11 cellular contexts compared by ENCODE assay signal in genomic region chr4:26723216-26723615, GRCh38.
A peak's percentile ranks its signal among the peaks of the same experiment; 100 is the strongest.
DNase-seq lines count a peak whose midpoint lies in the region; ATAC-seq and TF ChIP-seq lines count a peak whose summit lies in the region.
"Had no signal": no experiment of that assay in that cellular context is flagged by ENCODE, and none has a peak within 500 bp of the region (broad histone marks: within the 10 kb centered on the region; RNA-seq: fewer than 3 reads in every experiment).

No MANE protein-coding gene starts in this region.

- H3K4me1 Mint-ChIP-seq in activated T-cell treated with anti-CD3 and anti-CD28 coated beads, Interleukin-2, amount 50 U/mL, for 72 hours (ENCODE audit: low read depth): peaks cover 5% of the 10 kb centered on the region
- H3K4me1 Mint-ChIP-seq in activated T-cell treated with anti-CD3 and anti-CD28 coated beads, Interleukin-2, amount 50 U/mL, for 4 hours (ENCODE audit: low read depth): peaks cover 12% of the 10 kb centered on the region
- H3K4me1 Mint-ChIP-seq in stimulated activated memory B cell treated with anti-CD40 and anti-IgM and Interleukin-4, amounts not matched to agents 10 μg/mL and 1 μg/mL and 100 μg/mL, for 72 hours: peaks cover 7% of the 10 kb centered on the region

- H3K27me3 ChIP-seq in WERI-Rb-1 (ENCODE audit: insufficient read depth, low read depth, severe bottlenecking): no peaks in the 10 kb centered on the region
- H3K27me3 ChIP-seq: left lung had no signal

- no peaks in the 10 kb centered on the region for H3K9me3 Mint-ChIP-seq in activated T-cell treated with anti-CD3 and anti-CD28 coated beads, Interleukin-2, amount 50 U/mL, for 72 hours
- H3K9me3 Mint-ChIP-seq in activated T-cell treated with anti-CD3 and anti-CD28 coated beads, Interleukin-2, amount 50 U/mL, for 4 hours: no peaks in the 10 kb centered on the region
- H3K9me3 Mint-ChIP-seq in stimulated activated memory B cell treated with anti-CD40 and anti-IgM and Interleukin-4, amounts not matched to agents 10 μg/mL and 1 μg/mL and 100 μg/mL, for 72 hours: no peaks in the 10 kb centered on the region

- peaks cover 0 to 2% of the 10 kb centered on the region in 2 donors for H3K36me3 Mint-ChIP-seq in activated T-cell treated with anti-CD3 and anti-CD28 coated beads, Interleukin-2, amount 50 U/mL, for 72 hours (ENCODE audit: insufficient read depth in 2 of 2)
- peaks cover 12% of the 10 kb centered on the region for H3K36me3 Mint-ChIP-seq in activated T-cell treated with anti-CD3 and anti-CD28 coated beads, Interleukin-2, amount 50 U/mL, for 4 hours (ENCODE audit: insufficient read depth)
- peaks cover 37% of the 10 kb centered on the region for H3K36me3 Mint-ChIP-seq in stimulated activated memory B cell treated with anti-CD40 and anti-IgM and Interleukin-4, amounts not matched to agents 10 μg/mL and 1 μg/mL and 100 μg/mL, for 72 hours

- H3K9me3 ChIP-seq in WERI-Rb-1 (ENCODE audit: severe bottlenecking): no peaks in the 10 kb centered on the region
- H3K9me3 ChIP-seq: A549, left lung had no signal

- no peak overlapping the region for H3K27ac Mint-ChIP-seq in activated T-cell treated with anti-CD3 and anti-CD28 coated beads, Interleukin-2, amount 50 U/mL, for 72 hours
- no peak overlapping the region for H3K27ac Mint-ChIP-seq in stimulated activated memory B cell treated with anti-CD40 and anti-IgM and Interleukin-4, amounts not matched to agents 10 μg/mL and 1 μg/mL and 100 μg/mL, for 72 hours
- H3K27ac Mint-ChIP-seq: progenitor cell of endocrine pancreas had no signal

- H3K4me3 Mint-ChIP-seq in activated T-cell treated with anti-CD3 and anti-CD28 coated beads, Interleukin-2, amount 50 U/mL, for 72 hours: no peak overlapping the region
- H3K4me3 Mint-ChIP-seq in activated T-cell treated with anti-CD3 and anti-CD28 coated beads, Interleukin-2, amount 50 U/mL, for 4 hours: no peak overlapping the region
- no peak overlapping the region for H3K4me3 Mint-ChIP-seq in stimulated activated memory B cell treated with anti-CD40 and anti-IgM and Interleukin-4, amounts not matched to agents 10 μg/mL and 1 μg/mL and 100 μg/mL, for 72 hours

- H3K27ac ChIP-seq in WERI-Rb-1: no peak overlapping the region
- H3K27ac ChIP-seq: A549, left lung had no signal

- TF ChIP-seq CTCF in WERI-Rb-1 (IDR thresholded peaks at IDR 0.05; ENCODE audit: low read depth, low read length): no peak

- peak; percentile 64 to 76 for ATAC-seq in activated T-cell treated with anti-CD3 and anti-CD28 coated beads, Interleukin-2, amount 50 U/mL, for 72 hours (replicated peaks in 1 of 2)
- ATAC-seq in activated T-cell treated with anti-CD3 and anti-CD28 coated beads, Interleukin-2, amount 50 U/mL, for 4 hours: no peak
- peak; percentile 86 for ATAC-seq in GM21825 (IDR thresholded peaks at IDR 0.05; ENCODE audit: unreplicated experiment)
- peak; percentile 97 for ATAC-seq in HG03439 (IDR thresholded peaks at IDR 0.05; ENCODE audit: unreplicated experiment)
- ATAC-seq in stimulated activated memory B cell treated with anti-CD40 and anti-IgM and Interleukin-4, amounts not matched to agents 10 μg/mL and 1 μg/mL and 100 μg/mL, for 72 hours: peak; percentile 61
- ATAC-seq: A549, left lung had no signal

- H3K4me3 ChIP-seq in WERI-Rb-1 (ENCODE audit: low read depth, low read length): no peak overlapping the region
- H3K4me3 ChIP-seq: A549, left lung had no signal

- H3K27me3 Mint-ChIP-seq in activated T-cell treated with anti-CD3 and anti-CD28 coated beads, Interleukin-2, amount 50 U/mL, for 72 hours (ENCODE audit: low read depth): no peaks in the 10 kb centered on the region
- H3K27me3 Mint-ChIP-seq in activated T-cell treated with anti-CD3 and anti-CD28 coated beads, Interleukin-2, amount 50 U/mL, for 4 hours (ENCODE audit: low read depth): no peaks in the 10 kb centered on the region
- no peaks in the 10 kb centered on the region for H3K27me3 Mint-ChIP-seq in stimulated activated memory B cell treated with anti-CD40 and anti-IgM and Interleukin-4, amounts not matched to agents 10 μg/mL and 1 μg/mL and 100 μg/mL, for 72 hours
- H3K27me3 Mint-ChIP-seq: progenitor cell of endocrine pancreas had no signal

- DNase-seq in activated T-cell treated with anti-CD3 and anti-CD28 coated beads, Interleukin-2, amount 50 U/mL, for 72 hours: peak; percentile 16 to 21
- no peak for DNase-seq in activated T-cell treated with anti-CD3 and anti-CD28 coated beads, Interleukin-2, amount 50 U/mL, for 4 hours
- DNase-seq in globus pallidus (ENCODE audit: low spot score): no peak
- no peak for DNase-seq in WERI-Rb-1
- DNase-seq in NCI-H1417 treated with DMSO at 0.1 percent for 48 hours (lab: John Stamatoyannopoulos, UW): no peak
- DNase-seq: left lung had no signal

- H3K36me3 ChIP-seq in WERI-Rb-1: no peaks in the 10 kb centered on the region

Comparison
In these comparisons a context has a peak if more than half of its experiments do, and no peak if none do; other contexts are left out.
1. ATAC-seq: peak in activated T-cell treated with anti-CD3 and anti-CD28 coated beads, Interleukin-2, amount 50 U/mL, for 72 hours (2 of 2), GM21825 (single experiment), HG03439 (single experiment) and stimulated activated memory B cell treated with anti-CD40 and anti-IgM and Interleukin-4, amounts not matched to agents 10 μg/mL and 1 μg/mL and 100 μg/mL, for 72 hours (single experiment); none in activated T-cell treated with anti-CD3 and anti-CD28 coated beads, Interleukin-2, amount 50 U/mL, for 4 hours (0 of 2).
2. DNase-seq: peak in activated T-cell treated with anti-CD3 and anti-CD28 coated beads, Interleukin-2, amount 50 U/mL, for 72 hours (2 of 2); none in activated T-cell treated with anti-CD3 and anti-CD28 coated beads, Interleukin-2, amount 50 U/mL, for 4 hours (single experiment), globus pallidus (single experiment), WERI-Rb-1 (single experiment) and NCI-H1417 treated with DMSO at 0.1 percent for 48 hours (single experiment).